ENCODE assay signal across 18 cellular contexts in genomic region chr5:38465702-38466443, GRCh38.
DNase-seq lines count a peak whose midpoint lies in the region; ATAC-seq, FAIRE-seq and TF ChIP-seq lines count a peak whose summit lies in the region.
"Had no signal": no experiment of that assay in that cellular context is flagged by ENCODE, and none has a peak within 500 bp of the region (broad histone marks: within the 10 kb centered on the region; RNA-seq: fewer than 3 reads in every experiment).

No MANE protein-coding gene starts in this region.

- H3K9ac ChIP-seq in parathyroid adenoma, result no peak overlapping the region

- no peaks in the 10 kb centered on the region for H3K79me2 ChIP-seq in parathyroid adenoma

- H3K9me3 ChIP-seq in left ventricle myocardium inferior (replicated peaks) (no peaks in the 10 kb centered on the region), parathyroid adenoma (ENCODE audit: control insufficient read depth, low read length) (no peaks in the 10 kb centered on the region)

- no peak overlapping the region for H3K4me2 ChIP-seq in parathyroid adenoma (ENCODE audit: low read length)

- H3K27me3 ChIP-seq in left ventricle myocardium inferior (ENCODE audit: low read depth), result no peaks in the 10 kb centered on the region
- H3K27me3 ChIP-seq in parathyroid adenoma (ENCODE audit: control insufficient read depth, insufficient read depth, low read length), result no peaks in the 10 kb centered on the region

- intact Hi-C loops in left ventricle myocardium inferior (cut with micrococcal nuclease), result no loop called here
- intact Hi-C loops in Right ventricle myocardium inferior (cut with DNase I), result no loop called here

- H3K36me3 ChIP-seq in left ventricle myocardium inferior (no peaks in the 10 kb centered on the region), parathyroid adenoma (ENCODE audit: control insufficient read depth, insufficient read depth, low read length) (no peaks in the 10 kb centered on the region)

- ATAC-seq in Right ventricle myocardium inferior, result no peak
- ATAC-seq: activated T-cell treated with anti-CD3 and anti-CD28 coated beads, Interleukin-2, amount 50 U/mL, for 4 hours; CD8-positive, alpha-beta T cell; naive thymus-derived CD4-positive, alpha-beta T cell had no signal

- DNase-seq in left ventricle myocardium inferior, result no peak
- DNase-seq in Right ventricle myocardium inferior (ENCODE audit: missing footprints), result no peak
- DNase-seq in epithelial cell of prostate (ENCODE audit: low read depth, low spot score), result no peak
- no peak for DNase-seq in urothelium cell line (ENCODE audit: low spot score)
- DNase-seq in COLO668 (lab: John Stamatoyannopoulos, UW; ENCODE audit: unreplicated experiment), result no peak
- DNase-seq in SKM-1 treated with dmso at 0.1 percent for 144 hours (lab: John Stamatoyannopoulos, UW; ENCODE audit: unreplicated experiment), result no peak
- no peak for DNase-seq in stimulated activated naive CD4-positive, alpha-beta T cell (lab: John Stamatoyannopoulos, UW)
- DNase-seq: activated CD4-positive, alpha-beta T cell treated with anti-CD3 and anti-CD28 coated beads, Interleukin-2, amount 50 U/mL, for 4 hours; activated T-cell treated with anti-CD3 and anti-CD28 coated beads, Interleukin-2, amount 50 U/mL, for 4 hours; CD8-positive, alpha-beta T cell; EL; H9; naive thymus-derived CD4-positive, alpha-beta T cell; NCI-H1694; stimulated activated CD4-positive, alpha-beta T cell treated with anti-CD3 and anti-CD28 coated beads, Interleukin-1b, Interleukin-23, amount 100 ng/mL, for 48 hours; trophoblast cell had no signal

- TF ChIP-seq CTCF in left ventricle myocardium inferior (IDR thresholded peaks at IDR 0.05; ENCODE audit: borderline replicate concordance) (no peak), parathyroid adenoma (IDR thresholded peaks at IDR 0.05) (no peak)

- no peak overlapping the region for H2AFZ ChIP-seq in parathyroid adenoma

- H3K4me3 ChIP-seq in left ventricle myocardium inferior (no peak overlapping the region), parathyroid adenoma (ENCODE audit: low read depth, low read length) (no peak overlapping the region)
- H3K4me3 ChIP-seq: SK-N-MC had no signal

- peak overlapping the region; percentile 79 for H3K27ac ChIP-seq in left ventricle myocardium inferior (replicated peaks)
- H3K27ac ChIP-seq in epithelial cell of prostate, result peak overlapping the region; percentile 16
- H3K27ac ChIP-seq in parathyroid adenoma, result peak overlapping the region; percentile 65
- H3K27ac ChIP-seq: SK-N-MC had no signal

- H3K4me1 ChIP-seq in left ventricle myocardium inferior, result peaks cover 82% of the 10 kb centered on the region
- H3K4me1 ChIP-seq in parathyroid adenoma, result peaks cover 4% of the 10 kb centered on the region

- FAIRE-seq in urothelium cell line (lab: Jason Lieb, UNC), result peak; percentile 87

Comparison
In these comparisons a context has a peak if more than half of its experiments do, and no peak if none do; other contexts are left out.
1. H3K27ac ChIP-seq: peak in every context shown above with its lines; median percentile 79 in left ventricle myocardium inferior; 65 in parathyroid adenoma; 16 in epithelial cell of prostate.